8 cellular contexts compared by ENCODE assay signal in genomic region chr15:79028411-79028964, GRCh38.
DNase-seq lines count a peak whose midpoint lies in the region; ATAC-seq and TF ChIP-seq lines count a peak whose summit lies in the region.

No MANE protein-coding gene starts in this region.

- 38 to 41% methylated on average over 7 of the region's 7 CpGs for WGBS in sigmoid colon, 2 donors

- TF ChIP-seq EP300 in sigmoid colon (IDR thresholded peaks at IDR 0.05): no peak

- intact Hi-C loops in sigmoid colon (cut with DNase I): loop anchor here (1.0 kb wide), 1 partner anchor 156 kb away; no protein-coding TSS in a partner anchor

- no peak for TF ChIP-seq POLR2A in sigmoid colon (IDR thresholded peaks at IDR 0.05)

- no peak overlapping the region for H3K27ac ChIP-seq in sigmoid colon

- peaks cover 0 to 6% (median 0%) of the 10 kb centered on the region in 3 donors for H3K27me3 ChIP-seq in sigmoid colon

- no peaks in the 10 kb centered on the region for H3K4me1 ChIP-seq in sigmoid colon

- H3K4me3 ChIP-seq in sigmoid colon: no peak overlapping the region

- TF ChIP-seq CTCF in sigmoid colon (IDR thresholded peaks at IDR 0.05): peak; percentile 82 to 93 (median 88)

- peak; percentile 63 for DNase-seq in activated CD8-positive, alpha-beta memory T cell treated with anti-CD3 and anti-CD28 coated beads for 24 hours
- DNase-seq in activated CD8-positive, alpha-beta memory T cell treated with anti-CD3 and anti-CD28 coated beads, Interleukin-2, amount 50 U/mL, for 4 hours: no peak
- DNase-seq in LoVo (ENCODE audit: low spot score): peak; percentile 51
- DNase-seq in activated CD4-positive, alpha-beta T cell treated with anti-CD3 and anti-CD28 coated beads, Interleukin-2, amount 50 U/mL, for 48 hours: peak; percentile 53 to 56
- peak; percentile 57 for DNase-seq in glomerular visceral epithelial cell (ENCODE audit: extremely low spot score)
- DNase-seq in sigmoid colon: no peak
- DNase-seq in T1000 (lab: John Stamatoyannopoulos, UW): no peak

- H3K9me3 ChIP-seq in sigmoid colon: no peaks in the 10 kb centered on the region

- H3K36me3 ChIP-seq in sigmoid colon: no peaks in the 10 kb centered on the region

- ATAC-seq in HG03175 (IDR thresholded peaks at IDR 0.05; ENCODE audit: unreplicated experiment): no peak

Comparison
In these comparisons a context has a peak if more than half of its experiments do, and no peak if none do; other contexts are left out.
1. DNase-seq: peak in activated CD8-positive, alpha-beta memory T cell treated with anti-CD3 and anti-CD28 coated beads for 24 hours (single experiment), LoVo (single experiment), activated CD4-positive, alpha-beta T cell treated with anti-CD3 and anti-CD28 coated beads, Interleukin-2, amount 50 U/mL, for 48 hours (2 of 2) and glomerular visceral epithelial cell (single experiment); none in activated CD8-positive, alpha-beta memory T cell treated with anti-CD3 and anti-CD28 coated beads, Interleukin-2, amount 50 U/mL, for 4 hours (single experiment), sigmoid colon (single experiment) and T1000 (single experiment).